ENCODE assay signal across 8 cellular contexts in the genomic region with DNA sequence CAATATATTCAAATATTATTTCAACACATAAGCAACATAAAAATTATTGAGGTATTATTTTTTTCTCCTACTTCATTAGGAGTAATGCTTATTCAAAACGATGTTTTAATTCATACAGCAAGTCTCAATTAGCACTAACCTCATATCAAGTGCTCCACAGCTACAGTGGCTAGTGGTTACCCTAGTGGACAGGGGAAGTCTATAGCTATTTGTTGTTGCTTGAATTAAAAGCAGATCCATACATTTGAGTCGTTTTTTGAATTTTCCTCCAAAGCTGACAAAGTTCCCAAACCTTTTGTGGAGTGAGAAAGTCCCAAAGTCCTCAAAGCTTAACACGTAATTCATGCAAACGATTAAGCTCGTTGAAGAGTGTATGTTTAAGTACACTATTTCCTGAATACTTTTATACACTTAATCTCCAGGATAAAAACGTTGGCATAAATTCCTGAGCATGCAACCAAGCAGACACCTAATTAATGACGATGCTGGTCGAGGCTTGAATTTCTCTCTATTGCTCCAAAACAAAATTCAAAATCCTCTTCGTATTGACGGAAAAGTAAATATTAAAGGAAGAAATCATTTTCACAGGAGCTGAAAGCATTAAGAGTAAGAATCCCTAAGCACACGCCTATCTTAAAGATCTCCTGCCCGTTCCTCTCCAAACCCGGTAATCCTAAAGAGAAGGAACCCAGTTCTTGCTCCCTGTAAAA. TPM values are rescaled to one million over a fixed set of nuclear protein-coding genes. Genes with fewer than 3 reads are reported as not detected.
DNase-seq lines count a peak whose midpoint lies in the region; ATAC-seq and TF ChIP-seq lines count a peak whose summit lies in the region.

No MANE protein-coding gene starts in this region.

- TF ChIP-seq CTCF in coronary artery (IDR thresholded peaks at IDR 0.05) = no peak

- peak overlapping the region; percentile 90 to 94 for H3K27ac ChIP-seq in coronary artery
- H3K27ac ChIP-seq in naive thymus-derived CD4-positive, alpha-beta T cell (ENCODE audit: low read depth, low read length) = peak overlapping the region; percentile 81

- H3K4me3 Mint-ChIP-seq in naive thymus-derived CD4-positive, alpha-beta T cell = peak overlapping the region; percentile 90 to 100 (median 96)

- no peaks in the 10 kb centered on the region; the same call in 1 of the 2 replicates for H3K4me1 ChIP-seq in ES-I3 (ENCODE audit: insufficient read depth, low read length)
- no peaks in the 10 kb centered on the region for H3K4me1 ChIP-seq in NT2/D1 (ENCODE audit: insufficient read depth, insufficient read length)
- peaks cover 20 to 24% of the 10 kb centered on the region in 2 donors for H3K4me1 ChIP-seq in naive thymus-derived CD4-positive, alpha-beta T cell (ENCODE audit: control insufficient read depth in 2 of 2, insufficient read depth in 2 of 2, low read length in 2 of 2)

- H3K9me3 ChIP-seq in ES-I3 (ENCODE audit: control insufficient read depth, insufficient read depth, low read length) = no peaks in the 10 kb centered on the region
- H3K9me3 ChIP-seq in NT2/D1 (ENCODE audit: insufficient read depth, low read length) = no peaks in the 10 kb centered on the region
- no peaks in the 10 kb centered on the region for H3K9me3 ChIP-seq in naive thymus-derived CD4-positive, alpha-beta T cell (ENCODE audit: control insufficient read depth in 2 of 3, low read length in 3 of 3)

- H3K9ac ChIP-seq in ES-I3 (ENCODE audit: low read depth, low read length) (peak overlapping the region; percentile 54), NT2/D1 (ENCODE audit: insufficient read length, low read depth) (peak overlapping the region; percentile 88)

- intact Hi-C loops in naive thymus-derived CD4-positive, alpha-beta T cell (cut with micrococcal nuclease) = loop anchor here in 1 of 2 donors (1.0 kb wide), 1 partner anchor 13 kb away; no protein-coding TSS in a partner anchor

- H3K27ac Mint-ChIP-seq in naive thymus-derived CD4-positive, alpha-beta T cell = peak overlapping the region; percentile 89 to 99 (median 95)

- peaks cover 0 to 8% (median 4%) of the 10 kb centered on the region in 5 donors for H3K36me3 Mint-ChIP-seq in naive thymus-derived CD4-positive, alpha-beta T cell

- H3K27me3 Mint-ChIP-seq in naive thymus-derived CD4-positive, alpha-beta T cell = peaks cover 0 to 24% (median 0%) of the 10 kb centered on the region in 5 donors

- peaks cover 0 to 4% (median 0%) of the 10 kb centered on the region in 11 donors for H3K9me3 Mint-ChIP-seq in naive thymus-derived CD4-positive, alpha-beta T cell

- peaks cover 32 to 71% (median 59%) of the 10 kb centered on the region in 7 donors for H3K4me1 Mint-ChIP-seq in naive thymus-derived CD4-positive, alpha-beta T cell

- H3K27me3 ChIP-seq in NT2/D1 (ENCODE audit: insufficient read depth, insufficient read length) = peaks cover 57% of the 10 kb centered on the region
- H3K27me3 ChIP-seq in naive thymus-derived CD4-positive, alpha-beta T cell (ENCODE audit: control insufficient read depth in 2 of 2, insufficient read depth in 2 of 2, low read length in 2 of 2) = no peaks in the 10 kb centered on the region

- ATAC-seq in naive thymus-derived CD4-positive, alpha-beta T cell = no peak
- no peak for ATAC-seq in GM18909 (IDR thresholded peaks at IDR 0.05; ENCODE audit: poor library complexity, unreplicated experiment)

- CTCF ChIA-PET in naive thymus-derived CD4-positive, alpha-beta T cell (lab: Charles Lee) = no interaction called here

- H3K36me3 ChIP-seq in ES-I3 (ENCODE audit: insufficient read depth, low read length) (no peaks in the 10 kb centered on the region), NT2/D1 (ENCODE audit: insufficient read depth, insufficient read length, low read length) (no peaks in the 10 kb centered on the region)
- peaks cover 0 to 5% (median 0%) of the 10 kb centered on the region in 3 experiments for H3K36me3 ChIP-seq in naive thymus-derived CD4-positive, alpha-beta T cell (ENCODE audit: control insufficient read depth in 2 of 3, insufficient read depth in 3 of 3, low read length in 3 of 3)

- DNase-seq in NT2/D1 (ENCODE audit: low read depth, low spot score) = no peak
- DNase-seq in coronary artery (ENCODE audit: low spot score) = no peak
- DNase-seq in naive thymus-derived CD4-positive, alpha-beta T cell = no peak
- DNase-seq in cortex of kidney (lab: John Stamatoyannopoulos, UW) = no peak
- no peak for DNase-seq in effector CD8-positive, alpha-beta T cell (lab: John Stamatoyannopoulos, UW)
- no peak for DNase-seq in GM03348 (ENCODE audit: low spot score)

- POLR2A ChIA-PET in naive thymus-derived CD4-positive, alpha-beta T cell (lab: Charles Lee) = interaction anchor here (0.6 to 1.0 kb wide), 2 partner anchors 14 to 169 kb away, joined by 3 to 4 read pairs; no protein-coding TSS in a partner anchor

- H3K4me3 ChIP-seq in NT2/D1 (ENCODE audit: insufficient read length, low read depth) = peak overlapping the region; percentile 61
- H3K4me3 ChIP-seq in coronary artery = peak overlapping the region; percentile 92
- H3K4me3 ChIP-seq in naive thymus-derived CD4-positive, alpha-beta T cell (ENCODE audit: low read length) = peak overlapping the region; percentile 94

RNA-seq across cellular contexts. Expression of a gene that starts 1.0 kb away (rescaled TPM):
- total RNA-seq in naive thymus-derived CD4-positive, alpha-beta T cell = 100 to 1,000 TPM; 104 to 159 (median 144) TPM
- polyA plus RNA-seq in naive thymus-derived CD4-positive, alpha-beta T cell = 10 to 100 TPM; 12.7 to 16.8 TPM

RNA-seq across cellular contexts. Expression of a gene that starts 7.5 kb away (rescaled TPM):
- total RNA-seq in naive thymus-derived CD4-positive, alpha-beta T cell = not detected
- polyA plus RNA-seq in naive thymus-derived CD4-positive, alpha-beta T cell = not detected
